ENCODE assay signal across 19 cellular contexts in genomic region chr5:172840778-172841154, GRCh38. TPM values are rescaled to one million over a fixed set of nuclear protein-coding genes. Genes with fewer than 3 reads are reported as not detected.
A peak's percentile ranks its signal among the peaks of the same experiment; 100 is the strongest.
DNase-seq lines count a peak whose midpoint lies in the region; ATAC-seq and TF ChIP-seq lines count a peak whose summit lies in the region.
"Had no signal": no experiment of that assay in that cellular context is flagged by ENCODE, and none has a peak within 500 bp of the region (broad histone marks: within the 10 kb centered on the region; RNA-seq: fewer than 3 reads in every experiment).

No MANE protein-coding gene starts in this region.

- CTCF ChIA-PET in mammary epithelial cell (lab: Charles Lee; ENCODE audit: low non-redundant PET) = no interaction called here

- H3K36me3 ChIP-seq in breast epithelium (no peaks in the 10 kb centered on the region), mammary epithelial cell (ENCODE audit: insufficient read depth, low read length) (no peaks in the 10 kb centered on the region), ascending aorta (peaks cover 2 to 19% of the 10 kb centered on the region in 2 donors), thyroid gland (no peaks in the 10 kb centered on the region)
- H3K36me3 ChIP-seq: right lobe of liver had no signal

- H3K27me3 Mint-ChIP-seq in naive thymus-derived CD8-positive, alpha-beta T cell = no peaks in the 10 kb centered on the region
- H3K27me3 Mint-ChIP-seq: activated CD8-positive, alpha-beta memory T cell treated with anti-CD3 and anti-CD28 coated beads, Interleukin-2, amount 10 ng/mL, durations not matched to agents 7 days and 5 days; brain had no signal

- no peak overlapping the region for H3K4me3 ChIP-seq in breast epithelium
- no peak overlapping the region for H3K4me3 ChIP-seq in mammary epithelial cell (replicated peaks in 1 of 3; ENCODE audit: insufficient read depth in 1 of 3, low read depth in 2 of 3, low read length in 3 of 3)
- H3K4me3 ChIP-seq in ascending aorta = peak overlapping the region; percentile 14 to 19
- no peak overlapping the region for H3K4me3 ChIP-seq in thyroid gland (replicated peaks in 1 of 3)
- H3K4me3 ChIP-seq: right lobe of liver, upper lobe of right lung had no signal

- H3K4me1 Mint-ChIP-seq in naive thymus-derived CD8-positive, alpha-beta T cell = peaks cover 26 to 79% (median 71%) of the 10 kb centered on the region in 4 donors

- H3K4me1 ChIP-seq in breast epithelium (peaks cover 5 to 6% of the 10 kb centered on the region in 2 donors), mammary epithelial cell (ENCODE audit: insufficient read depth, low read length) (no peaks in the 10 kb centered on the region), ascending aorta (peaks cover 6 to 43% of the 10 kb centered on the region in 2 donors), thyroid gland (peaks cover 40 to 48% of the 10 kb centered on the region in 2 donors)

- dilution Hi-C loops in mammary epithelial cell (cut with HindIII; ENCODE audit: low sequenced_read_pairs) = no loop called here

- H4K20me1 ChIP-seq in mammary epithelial cell (ENCODE audit: insufficient read depth, low read length) = no peaks in the 10 kb centered on the region

- H3K27ac ChIP-seq in breast epithelium (peak overlapping the region; percentile 67 to 73), mammary epithelial cell (ENCODE audit: insufficient read depth, low read depth, low read length) (no peak overlapping the region), ascending aorta (peak overlapping the region; percentile 63 to 79), thyroid gland (peak overlapping the region; percentile 50 to 74 (median 59))
- H3K27ac ChIP-seq: right lobe of liver had no signal

- no peak overlapping the region for H3K4me2 ChIP-seq in mammary epithelial cell (ENCODE audit: insufficient read depth, low read depth, low read length)

- peaks cover 74% of the 10 kb centered on the region for H3K79me2 ChIP-seq in mammary epithelial cell (ENCODE audit: insufficient read depth, low read length)

- H3K9me3 ChIP-seq in breast epithelium = no peaks in the 10 kb centered on the region
- H3K9me3 ChIP-seq in mammary epithelial cell (replicated peaks; ENCODE audit: insufficient read depth, low read length) = no peaks in the 10 kb centered on the region
- no peaks in the 10 kb centered on the region for H3K9me3 ChIP-seq in ascending aorta
- H3K9me3 ChIP-seq in thyroid gland = no peaks in the 10 kb centered on the region
- H3K9me3 ChIP-seq: Caco-2, right lobe of liver, upper lobe of right lung had no signal

- TF ChIP-seq CTCF in breast epithelium (IDR thresholded peaks at IDR 0.05) (no peak), mammary epithelial cell (conservative IDR thresholded peaks at IDR 0.05 in 1 of 2, IDR thresholded peaks at IDR 0.05 in 1 of 2; ENCODE audit: extremely low read depth in 1 of 2, insufficient read depth in 1 of 2, low read depth in 1 of 2, low read length in 2 of 2) (no peak), ascending aorta (IDR thresholded peaks at IDR 0.05) (no peak), thyroid gland (IDR thresholded peaks at IDR 0.05) (no peak)

- in situ Hi-C loops in mammary epithelial cell (cut with MboI; ENCODE audit: low sequenced_read_pairs in 2 of 2) = no loop called here

- peaks cover 0 to 28% (median 4%) of the 10 kb centered on the region in 3 donors for H3K36me3 Mint-ChIP-seq in naive thymus-derived CD8-positive, alpha-beta T cell
- H3K36me3 Mint-ChIP-seq: activated CD8-positive, alpha-beta memory T cell treated with anti-CD3 and anti-CD28 coated beads, Interleukin-2, amount 10 ng/mL, durations not matched to agents 7 days and 5 days had no signal

- intact Hi-C loops in breast epithelium (cut with DNase I; ENCODE audit: low total_unique reads) (no loop called here), mammary epithelial cell (cut with micrococcal nuclease) (no loop called here), ascending aorta (cut with DNase I) (no loop called here), thyroid gland (cut with DNase I) (no loop called here)

- peak overlapping the region in 6 of 10 donors; percentile 22 to 86 (median 51) for H3K27ac Mint-ChIP-seq in naive thymus-derived CD8-positive, alpha-beta T cell
- H3K27ac Mint-ChIP-seq: activated CD8-positive, alpha-beta memory T cell treated with anti-CD3 and anti-CD28 coated beads, Interleukin-2, amount 10 ng/mL, durations not matched to agents 7 days and 5 days had no signal

- POLR2A ChIA-PET in naive thymus-derived CD8-positive, alpha-beta T cell (lab: Charles Lee) = interaction anchor here (0.9 to 1.3 kb wide), 2 partner anchors 19 to 69 kb away, joined by 3 to 5 read pairs; partner anchors contain the start of gene DUSP1

- peak overlapping the region in 1 of 10 donors; percentile 41 for H3K4me3 Mint-ChIP-seq in naive thymus-derived CD8-positive, alpha-beta T cell
- H3K4me3 Mint-ChIP-seq: activated CD8-positive, alpha-beta memory T cell treated with anti-CD3 and anti-CD28 coated beads, Interleukin-2, amount 10 ng/mL, durations not matched to agents 7 days and 5 days had no signal

- H3K9ac ChIP-seq in mammary epithelial cell (ENCODE audit: insufficient read depth, low read length) = no peak overlapping the region

- DNase-seq in breast epithelium (ENCODE audit: low spot score in 2 of 2) = no peak
- DNase-seq in mammary epithelial cell = no peak
- DNase-seq in ascending aorta (ENCODE audit: low spot score in 2 of 2) = no peak
- no peak for DNase-seq in naive thymus-derived CD8-positive, alpha-beta T cell
- DNase-seq in thyroid gland = no peak
- no peak for DNase-seq in H4 (ENCODE audit: low spot score)
- DNase-seq: activated CD8-positive, alpha-beta memory T cell treated with anti-CD3 and anti-CD28 coated beads, Interleukin-2, amount 10 ng/mL, durations not matched to agents 7 days and 5 days; activated gamma-delta T cell; Caco-2; GDM1; NCI-H2029 treated with DMSO at 0.1 percent for 48 hours; stimulated activated CD4-positive, alpha-beta T cell treated with anti-CD3 and anti-CD28 coated beads, Interleukin-2, amount 100 ng/mL, for 48 hours; stimulated activated CD8-positive, alpha-beta memory T cell treated with anti-CD3 and anti-CD28 coated beads, Interleukin-4, amount 100 ng/mL, for 48 hours; upper lobe of right lung had no signal

- H3K27me3 ChIP-seq in breast epithelium (no peaks in the 10 kb centered on the region), mammary epithelial cell (ENCODE audit: insufficient read depth, low read length) (no peaks in the 10 kb centered on the region), ascending aorta (no peaks in the 10 kb centered on the region), thyroid gland (no peaks in the 10 kb centered on the region)
- H3K27me3 ChIP-seq: right lobe of liver, upper lobe of right lung had no signal

- TF ChIP-seq POLR2A in breast epithelium (IDR thresholded peaks at IDR 0.05) (no peak), thyroid gland (IDR thresholded peaks at IDR 0.05) (no peak)

- no TSS peak for BruUV-seq in mammary epithelial cell (replicated peaks; lab: Mats Ljungman, UMichigan)

- WGBS in mammary epithelial cell (ENCODE audit: low coverage, missing lambda C conversion rate) = 97% methylated on average over 3 of the region's 3 CpGs
- 91 to 92% methylated on average over 3 of the region's 3 CpGs for WGBS in thyroid gland, 2 donors

- H3K9me3 Mint-ChIP-seq in naive thymus-derived CD8-positive, alpha-beta T cell = no peaks in the 10 kb centered on the region
- H3K9me3 Mint-ChIP-seq: brain had no signal

- H2AFZ ChIP-seq in mammary epithelial cell (ENCODE audit: low read depth, low read length) = no peak overlapping the region

- ATAC-seq in naive thymus-derived CD8-positive, alpha-beta T cell = no peak
- ATAC-seq in GM18498 (IDR thresholded peaks at IDR 0.05; ENCODE audit: unreplicated experiment) (no peak), GM18511 (IDR thresholded peaks at IDR 0.05; ENCODE audit: unreplicated experiment) (no peak)
- ATAC-seq: activated CD8-positive, alpha-beta memory T cell treated with anti-CD3 and anti-CD28 coated beads, Interleukin-2, amount 10 ng/mL, durations not matched to agents 7 days and 5 days; left lobe of liver; right lobe of liver; upper lobe of right lung had no signal

RNA-seq across cellular contexts. Expression of gene ERGIC1, which starts 6.7 kb away (rescaled TPM):
- total RNA-seq in breast epithelium = 100 to 1,000 TPM in 1 of 3 donors, 10 to 100 TPM in 2; 86.6 to 139 (median 95.2) TPM
- 10 to 100 TPM; 58.8 to 98.6 TPM for total RNA-seq in mammary epithelial cell
- 111 TPM for polyA plus RNA-seq in mammary epithelial cell
- polyA minus RNA-seq in mammary epithelial cell = 158 TPM
- total RNA-seq in ascending aorta = 184 TPM
- 10 to 100 TPM; 68.0 to 74.4 TPM for total RNA-seq in naive thymus-derived CD8-positive, alpha-beta T cell
- polyA plus RNA-seq in naive thymus-derived CD8-positive, alpha-beta T cell = 10 to 100 TPM; 18.4 to 23.8 (median 21.5) TPM
- 100 to 1,000 TPM; 156 to 214 (median 175) TPM for total RNA-seq in thyroid gland
- 72.3 and 86.2 TPM in 2 replicates for total RNA-seq in H4 (2014; rRNA removed; shearing (Covaris generic))

Comparison
In these comparisons a context has a peak if more than half of its experiments do, and no peak if none do; other contexts are left out.
1. H3K4me3 ChIP-seq: peak in ascending aorta (2 of 2); none in breast epithelium (0 of 3), mammary epithelial cell (0 of 3) and thyroid gland (0 of 3).